Comparison of ENCODE assay signal across 17 cellular contexts in the genomic region with DNA sequence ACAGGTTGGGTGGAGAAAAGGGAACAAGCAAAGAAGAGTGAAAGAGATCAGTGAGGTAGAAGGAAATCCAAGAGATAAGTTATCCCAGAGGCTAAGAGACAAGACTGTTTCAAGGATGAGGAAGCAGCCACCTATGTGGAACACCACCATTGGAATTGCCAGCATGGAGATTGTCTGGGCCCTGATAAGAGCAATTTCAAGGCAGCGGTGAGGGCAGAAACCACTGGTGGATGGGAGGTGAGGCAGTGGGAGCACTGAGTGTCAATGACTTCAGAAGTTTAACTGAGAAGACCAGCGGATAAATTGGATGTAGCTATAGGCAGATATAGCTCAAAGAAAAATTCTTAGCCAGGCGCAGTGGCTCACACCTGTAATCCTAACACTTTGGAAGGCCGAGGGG. TPM values are rescaled to one million over a fixed set of nuclear protein-coding genes. Genes with fewer than 3 reads are reported as not detected.
DNase-seq lines count a peak whose midpoint lies in the region; ATAC-seq and TF ChIP-seq lines count a peak whose summit lies in the region.
"Had no signal": no experiment of that assay in that cellular context is flagged by ENCODE, and none has a peak within 500 bp of the region (broad histone marks: within the 10 kb centered on the region; RNA-seq: fewer than 3 reads in every experiment).

No MANE protein-coding gene starts in this region.

- H3K36me3 ChIP-seq in IMR-90 (ENCODE audit: control insufficient read depth, insufficient read depth, low read length), result no peaks in the 10 kb centered on the region

- H3K18ac ChIP-seq in IMR-90 (ENCODE audit: low read depth, low read length), result peak overlapping the region; percentile 75

- H3K27me3 ChIP-seq in IMR-90 (ENCODE audit: control insufficient read depth, insufficient read depth, low read length), result no peaks in the 10 kb centered on the region

- no peak overlapping the region for H3K56ac ChIP-seq in IMR-90 (ENCODE audit: extremely low read depth, insufficient read depth, low read length)

- 0 out of 4 replicates have a peak overlapping the region, but pooled peaks of 1 of the 2 experiments have one; percentile 9 for H4K8ac ChIP-seq in IMR-90 (ENCODE audit: low read depth in 2 of 2, low read length in 2 of 2)

- H2AK5ac ChIP-seq in IMR-90 (ENCODE audit: low read depth, low read length), result peak overlapping the region; percentile 66

- peak overlapping the region; percentile 54; the same call in 1 of the 2 replicates for H4K5ac ChIP-seq in IMR-90 (ENCODE audit: low read depth, low read length)

- peak overlapping the region; percentile 46; the same call in 1 of the 2 replicates for H2BK20ac ChIP-seq in IMR-90 (ENCODE audit: low read depth, low read length)

- no peak for ATAC-seq in IMR-90 (ENCODE audit: low read depth)
- no peak for ATAC-seq in GM18907 (IDR thresholded peaks at IDR 0.05; ENCODE audit: unreplicated experiment)
- no peak for ATAC-seq in HG03039 (IDR thresholded peaks at IDR 0.05; ENCODE audit: unreplicated experiment)
- ATAC-seq: GM23338, HCT116 had no signal

- CTCF ChIA-PET in IMR-90 (lab: Yijun Ruan, JAX), result interaction anchor here (1.6 kb wide), 1 partner anchor 14 kb away, joined by 6 read pairs; no protein-coding TSS in a partner anchor

- H4K20me1 ChIP-seq in IMR-90 (ENCODE audit: insufficient read depth, low read length), result no peaks in the 10 kb centered on the region

- no peak for TF ChIP-seq CTCF in IMR-90 (conservative IDR thresholded peaks at IDR 0.05; ENCODE audit: low read depth, low read length)

- H3K9ac ChIP-seq in IMR-90 (ENCODE audit: low read depth, low read length), result no peak overlapping the region

- H3K27ac ChIP-seq in IMR-90 (ENCODE audit: insufficient read depth, low read length), result no peak overlapping the region

- TF ChIP-seq POLR2A in IMR-90 (IDR thresholded peaks at IDR 0.05; ENCODE audit: low read depth, low read length), result no peak

- intact Hi-C loops in IMR-90 (cut with micrococcal nuclease) (no loop called here), posterior vena cava (cut with DNase I) (no loop called here)

- H3K4ac ChIP-seq in IMR-90 (ENCODE audit: low read depth, low read length), result peak overlapping the region; percentile 22

- POLR2A ChIA-PET in IMR-90 (lab: Charles Lee; ENCODE audit: unreplicated experiment), result no interaction called here

- peak overlapping the region; percentile 41; the same call in 1 of the 2 replicates for H2BK120ac ChIP-seq in IMR-90 (ENCODE audit: low read depth, low read length)

- H3K4me2 ChIP-seq in IMR-90 (ENCODE audit: low read depth, low read length), result no peak overlapping the region
- H3K4me2 ChIP-seq: GM23338 had no signal

- DNase-seq in IMR-90, result no peak
- peak; percentile 8 for DNase-seq in kidney tubule cell (ENCODE audit: low spot score)
- peak; percentile 47 for DNase-seq in posterior vena cava (ENCODE audit: low spot score)
- no peak for DNase-seq in NCI-H2107 (lab: John Stamatoyannopoulos, UW)
- DNase-seq: C1 segment of cervical spinal cord; Calu3; CD4-positive, alpha-beta memory T cell; COR-L47; DMS53; DMS79 treated with DMSO at 0.1 percent for 48 hours; GF-D8; H9; HFFc6 had no signal

- no peak overlapping the region; the same call in 1 of the 2 replicates for H4K91ac ChIP-seq in IMR-90 (ENCODE audit: insufficient read depth, low read depth, low read length)

- H2BK5ac ChIP-seq in IMR-90 (ENCODE audit: low read depth, low read length, poor library complexity, severe bottlenecking), result no peak overlapping the region

- no peak for TF ChIP-seq RAD21 in IMR-90 (IDR thresholded peaks at IDR 0.05; ENCODE audit: low read length)

- no peak overlapping the region for H2AFZ ChIP-seq in IMR-90 (replicated peaks; ENCODE audit: low read length, poor library complexity)
- H2AFZ ChIP-seq: GM23338 had no signal

- H3K23ac ChIP-seq in IMR-90 (ENCODE audit: low read depth, low read length), result peak overlapping the region; percentile 10; the same call in 1 of the 2 replicates

- H3K4me1 ChIP-seq in IMR-90 (ENCODE audit: control insufficient read depth, insufficient read depth, low read length), result peaks cover 16% of the 10 kb centered on the region

- H3K14ac ChIP-seq in IMR-90 (replicated peaks; ENCODE audit: low read depth, low read length), result peak overlapping the region; percentile 42

- in situ Hi-C loops in IMR-90 (cut with MboI; ENCODE audit: low sequenced_read_pairs), result no loop called here

- H3K4me3 ChIP-seq in IMR-90 (ENCODE audit: insufficient read depth, low read depth, low read length), result no peak overlapping the region
- H3K4me3 ChIP-seq: GM23338 had no signal

- no TSS peak for BruUV-seq in IMR-90 (replicated peaks; lab: Mats Ljungman, UMichigan)

- dilution Hi-C loops in IMR-90 (cut with HindIII; ENCODE audit: low sequenced_read_pairs, unreplicated experiment), result no loop called here

- no peaks in the 10 kb centered on the region for H3K79me1 ChIP-seq in IMR-90 (ENCODE audit: low read depth in 1 of 2, low read length in 2 of 2)

- no peak overlapping the region for H2AK9ac ChIP-seq in IMR-90 (replicated peaks; ENCODE audit: low read depth, low read length, poor library complexity)

- no peaks in the 10 kb centered on the region for H3K9me3 ChIP-seq in IMR-90 (ENCODE audit: control insufficient read depth, insufficient read depth, low read length)

- WGBS in IMR-90 (ENCODE audit: extremely low coverage in 2 of 2, insufficient read length in 1 of 2), 2 experiments, result 98% methylated on average over 4 of the region's 4 CpGs; no CpG with 5 or more reads in 1 of the 2 experiments

- no peaks in the 10 kb centered on the region; the same call in 1 of the 2 replicates for H3K9me1 ChIP-seq in IMR-90 (ENCODE audit: insufficient read depth, low read length)

- peak overlapping the region; percentile 55; the same call in 2 of the 3 replicates for H2BK15ac ChIP-seq in IMR-90 (ENCODE audit: low read depth, low read length)

TF ChIP-seq in IMR-90, 13 proteins besides CTCF, POLR2A, EP300 and RAD21:
- TF ChIP-seq, protein P1, sequence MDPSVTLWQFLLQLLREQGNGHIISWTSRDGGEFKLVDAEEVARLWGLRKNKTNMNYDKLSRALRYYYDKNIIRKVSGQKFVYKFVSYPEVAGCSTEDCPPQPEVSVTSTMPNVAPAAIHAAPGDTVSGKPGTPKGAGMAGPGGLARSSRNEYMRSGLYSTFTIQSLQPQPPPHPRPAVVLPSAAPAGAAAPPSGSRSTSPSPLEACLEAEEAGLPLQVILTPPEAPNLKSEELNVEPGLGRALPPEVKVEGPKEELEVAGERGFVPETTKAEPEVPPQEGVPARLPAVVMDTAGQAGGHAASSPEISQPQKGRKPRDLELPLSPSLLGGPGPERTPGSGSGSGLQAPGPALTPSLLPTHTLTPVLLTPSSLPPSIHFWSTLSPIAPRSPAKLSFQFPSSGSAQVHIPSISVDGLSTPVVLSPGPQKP (IDR thresholded peaks at IDR 0.05; ENCODE audit: borderline replicate concordance, low read depth, low read length), result no peak
- no peak for TF ChIP-seq MAZ (IDR thresholded peaks at IDR 0.05; ENCODE audit: borderline replicate concordance, low read depth, low read length)
- TF ChIP-seq BHLHE40 (IDR thresholded peaks at IDR 0.05; ENCODE audit: low read depth, low read length), result no peak
- TF ChIP-seq RCOR1 (IDR thresholded peaks at IDR 0.05; ENCODE audit: insufficient replicate concordance, low read length), result no peak
- no peak for TF ChIP-seq MAFK (IDR thresholded peaks at IDR 0.05; ENCODE audit: low read depth, low read length)
- no peak for TF ChIP-seq CHD1 (IDR thresholded peaks at IDR 0.05; ENCODE audit: low read depth, low read length)
- TF ChIP-seq, protein P2, sequence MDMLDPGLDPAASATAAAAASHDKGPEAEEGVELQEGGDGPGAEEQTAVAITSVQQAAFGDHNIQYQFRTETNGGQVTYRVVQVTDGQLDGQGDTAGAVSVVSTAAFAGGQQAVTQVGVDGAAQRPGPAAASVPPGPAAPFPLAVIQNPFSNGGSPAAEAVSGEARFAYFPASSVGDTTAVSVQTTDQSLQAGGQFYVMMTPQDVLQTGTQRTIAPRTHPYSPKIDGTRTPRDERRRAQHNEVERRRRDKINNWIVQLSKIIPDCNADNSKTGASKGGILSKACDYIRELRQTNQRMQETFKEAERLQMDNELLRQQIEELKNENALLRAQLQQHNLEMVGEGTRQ (IDR thresholded peaks at IDR 0.05; ENCODE audit: low read depth, low read length), result no peak
- no peak for TF ChIP-seq MXI1 (IDR thresholded peaks at IDR 0.05; ENCODE audit: borderline replicate concordance, low read depth, low read length)
- TF ChIP-seq RFX5 (IDR thresholded peaks at IDR 0.05; ENCODE audit: low read depth, low read length), result no peak
- TF ChIP-seq FOS (IDR thresholded peaks at IDR 0.05; ENCODE audit: low read depth, low read length), result no peak
- TF ChIP-seq NFE2L2 (IDR thresholded peaks at IDR 0.05; ENCODE audit: low read depth, low read length), result no peak
- no peak for TF ChIP-seq CEBPB (IDR thresholded peaks at IDR 0.05; ENCODE audit: low read depth, low read length)
- TF ChIP-seq SMC3 (IDR thresholded peaks at IDR 0.05; ENCODE audit: low read depth, low read length), result no peak

RNA-seq across cellular contexts. Expression of gene SNX5, which starts 56.7 kb away (rescaled TPM):
- total RNA-seq in IMR-90 (2012; rRNA removed) (65.4 and 85.0 TPM in 2 replicates), posterior vena cava (10 to 100 TPM; 44.4 to 44.7 TPM)
- 76.7 and 92.8 TPM in 2 replicates for polyA plus RNA-seq in IMR-90 (2012; rRNA removed)
- 36.7 and 37.4 TPM in 2 replicates for polyA plus RNA-seq in IMR-90 (2012; cell fraction: cytosol; rRNA removed)
- 163 and 192 TPM in 2 replicates for polyA plus RNA-seq in IMR-90 (2012; cell fraction: nucleus; rRNA removed; ENCODE audit: low replicate concordance)

RNA-seq across cellular contexts. Expression of gene MGME1, which starts 56.9 kb away (rescaled TPM):
- total RNA-seq in IMR-90 (2012; rRNA removed) (7.2 and 8.1 TPM in 2 replicates), posterior vena cava (1 to 10 TPM; 7.5 to 9.0 TPM)
- 7.1 and 9.3 TPM in 2 replicates for polyA plus RNA-seq in IMR-90 (2012; rRNA removed)
- 2.2 and 2.3 TPM in 2 replicates for polyA plus RNA-seq in IMR-90 (2012; cell fraction: cytosol; rRNA removed)
- polyA plus RNA-seq in IMR-90 (2012; cell fraction: nucleus; rRNA removed; ENCODE audit: low replicate concordance), result 4.7 and 13.8 TPM in 2 replicates

Comparison
In these comparisons a context has a peak if more than half of its experiments do, and no peak if none do; other contexts are left out.
1. DNase-seq: peak in kidney tubule cell (single experiment) and posterior vena cava (single experiment); none in IMR-90 (single experiment) and NCI-H2107 (single experiment).